ENCODE assay signal across 14 cellular contexts in the genomic region with DNA sequence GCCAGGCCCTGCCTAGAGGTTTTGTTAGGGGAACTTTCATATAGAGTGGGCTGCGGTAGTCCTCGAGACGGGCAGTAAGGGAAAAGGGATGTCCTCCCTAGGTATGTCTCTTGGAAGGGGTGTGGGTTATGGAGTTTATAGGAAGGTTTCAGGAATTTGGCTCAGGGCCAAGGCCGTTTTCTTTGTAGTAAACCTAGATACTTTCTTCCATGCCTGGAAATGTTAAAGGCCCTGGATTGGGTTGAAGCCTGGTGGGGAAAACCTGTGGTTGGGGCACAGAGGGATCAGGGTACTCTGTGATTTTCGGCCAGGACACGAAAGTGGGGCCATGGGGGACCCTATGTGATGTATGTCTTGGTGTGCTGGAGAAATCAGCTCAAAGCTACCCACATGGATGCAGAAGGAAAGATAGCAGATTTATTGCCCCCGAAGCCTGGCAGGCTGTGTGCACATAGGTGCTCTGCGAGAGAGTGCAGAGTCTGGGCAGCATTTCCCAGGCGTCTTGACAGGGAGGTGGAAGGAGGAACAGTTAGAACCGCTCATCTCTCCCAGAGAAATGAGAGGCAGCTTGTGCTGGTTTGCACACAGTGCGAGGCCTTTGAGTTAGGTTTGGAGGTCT. TPM values are rescaled to one million over a fixed set of nuclear protein-coding genes. Genes with fewer than 3 reads are reported as not detected.
DNase-seq lines count a peak whose midpoint lies in the region; ATAC-seq, FAIRE-seq and TF ChIP-seq lines count a peak whose summit lies in the region.
"Had no signal": no experiment of that assay in that cellular context is flagged by ENCODE, and none has a peak within 500 bp of the region (broad histone marks: within the 10 kb centered on the region; RNA-seq: fewer than 3 reads in every experiment).

No MANE protein-coding gene starts in this region.

- ATAC-seq in activated T-cell treated with anti-CD3 and anti-CD28 coated beads, Interleukin-2, amount 50 U/mL, for 72 hours (replicated peaks in 1 of 2), result no peak
- ATAC-seq: stimulated activated naive CD8-positive, alpha-beta T cell treated with anti-CD3 and anti-CD28 coated beads, Interleukin-15, Interleukin-2, amounts not matched to agents 100 U/mL and 50 U/mL, for 24 hours had no signal

- no peaks in the 10 kb centered on the region for H3K9me3 Mint-ChIP-seq in activated T-cell treated with anti-CD3 and anti-CD28 coated beads, Interleukin-2, amount 50 U/mL, for 72 hours

- WGBS in small intestine, 3 donors, result 70 to 84% (median 83%) methylated on average over 11 of the region's 11 CpGs

- H3K79me2 ChIP-seq in osteoblast (ENCODE audit: insufficient read depth, low read length), result peaks cover 88% of the 10 kb centered on the region

- H3K4me2 ChIP-seq in osteoblast (ENCODE audit: insufficient read depth, low read length), result no peak overlapping the region

- TF ChIP-seq CTCF in LNCaP clone FGC (IDR thresholded peaks at IDR 0.05; ENCODE audit: control insufficient read depth, extremely low read depth, insufficient read depth), result no peak
- no peak for TF ChIP-seq CTCF in bronchial epithelial cell (IDR thresholded peaks at IDR 0.05; ENCODE audit: insufficient read depth, low read length, severe bottlenecking)
- TF ChIP-seq CTCF in osteoblast (IDR thresholded peaks at IDR 0.05; ENCODE audit: extremely low read depth, low read depth, low read length), result no peak

- H3K27me3 Mint-ChIP-seq in activated T-cell treated with anti-CD3 and anti-CD28 coated beads, Interleukin-2, amount 50 U/mL, for 72 hours (ENCODE audit: low read depth), result no peaks in the 10 kb centered on the region

- H3K27me3 ChIP-seq in bronchial epithelial cell (ENCODE audit: control insufficient read depth, insufficient read depth, low read length) (no peaks in the 10 kb centered on the region), osteoblast (ENCODE audit: insufficient read depth, low read length) (no peaks in the 10 kb centered on the region), small intestine (ENCODE audit: control insufficient read depth in 2 of 2, insufficient read depth in 2 of 2, low read length in 2 of 2) (no peaks in the 10 kb centered on the region)

- H3K36me3 Mint-ChIP-seq in activated T-cell treated with anti-CD3 and anti-CD28 coated beads, Interleukin-2, amount 50 U/mL, for 72 hours (ENCODE audit: insufficient read depth in 2 of 2), result peaks cover 0 to 1% of the 10 kb centered on the region in 2 donors

- H3K9me3 ChIP-seq in osteoblast (ENCODE audit: low read depth, low read length), result no peaks in the 10 kb centered on the region
- no peaks in the 10 kb centered on the region for H3K9me3 ChIP-seq in small intestine (ENCODE audit: control insufficient read depth, low read depth)
- H3K9me3 ChIP-seq: HAP-1 had no signal

- H3K4me1 ChIP-seq in osteoblast (ENCODE audit: insufficient read depth, low read length) (peaks cover 13% of the 10 kb centered on the region), small intestine (ENCODE audit: control insufficient read depth in 2 of 2, insufficient read depth in 1 of 2, low read depth in 1 of 2, low read length in 1 of 2) (peaks cover 2 to 5% of the 10 kb centered on the region in 2 donors)
- H3K4me1 ChIP-seq: HAP-1 had no signal

- H3K36me3 ChIP-seq in bronchial epithelial cell (ENCODE audit: control insufficient read depth, insufficient read depth, low read length) (peaks cover 11% of the 10 kb centered on the region), osteoblast (ENCODE audit: insufficient read depth, low read length) (peaks cover 12% of the 10 kb centered on the region), small intestine (ENCODE audit: control insufficient read depth in 2 of 2, insufficient read depth in 2 of 2, low read length in 2 of 2) (no peaks in the 10 kb centered on the region)

- H4K20me1 ChIP-seq in osteoblast (ENCODE audit: insufficient read depth, low read length), result peaks cover 48% of the 10 kb centered on the region

- H2AFZ ChIP-seq in osteoblast (ENCODE audit: low read length), result no peak overlapping the region

- H3K4me3 Mint-ChIP-seq in activated T-cell treated with anti-CD3 and anti-CD28 coated beads, Interleukin-2, amount 50 U/mL, for 72 hours, result peak overlapping the region; percentile 36 to 98

- no peak for DNase-seq in activated T-cell treated with anti-CD3 and anti-CD28 coated beads, Interleukin-2, amount 50 U/mL, for 72 hours
- DNase-seq in activated T-cell treated with anti-CD3 and anti-CD28 coated beads, Interleukin-2, amount 50 U/mL, for 48 hours, result no peak
- DNase-seq in LNCaP clone FGC (ENCODE audit: low read depth), result no peak
- no peak for DNase-seq in bronchial epithelial cell (ENCODE audit: low read depth)
- peak; percentile 27 for DNase-seq in osteoblast (ENCODE audit: insufficient read length, low spot score, missing footprints)
- DNase-seq in OCI-M1 (lab: John Stamatoyannopoulos, UW), result no peak
- no peak for DNase-seq in small intestine
- no peak for DNase-seq in GM19240 (ENCODE audit: insufficient read length, low spot score)
- DNase-seq: activated CD4-positive, alpha-beta T cell treated with anti-CD3 and anti-CD28 coated beads for 4 hours; NCI-H1092; NCI-H526 treated with DMSO at 0.1 percent for 48 hours; stimulated activated CD4-positive, alpha-beta T cell treated with anti-CD3 and anti-CD28 coated beads, Interleukin-4, amount 100 ng/mL, for 4 hours; stimulated activated naive CD8-positive, alpha-beta T cell treated with anti-CD3 and anti-CD28 coated beads, Interleukin-15, Interleukin-2, amounts not matched to agents 100 U/mL and 50 U/mL, for 24 hours had no signal

- H3K4me3 ChIP-seq in LNCaP clone FGC (ENCODE audit: low read depth, low read length) (peak overlapping the region; percentile 94; the same call in 1 of the 2 replicates), bronchial epithelial cell (ENCODE audit: low read depth, low read length) (no peak overlapping the region), osteoblast (ENCODE audit: insufficient read depth, low read length) (no peak overlapping the region), small intestine (ENCODE audit: low read depth in 1 of 2, low read length in 2 of 2) (no peak overlapping the region)

- peaks cover 66% of the 10 kb centered on the region for H3K4me1 Mint-ChIP-seq in activated T-cell treated with anti-CD3 and anti-CD28 coated beads, Interleukin-2, amount 50 U/mL, for 72 hours (ENCODE audit: low read depth)

- H3K27ac ChIP-seq in osteoblast (ENCODE audit: low read depth, low read length) (no peak overlapping the region), small intestine (ENCODE audit: low read depth in 1 of 2, low read length in 1 of 2) (no peak overlapping the region)

- peak overlapping the region; percentile 99 for H3K27ac Mint-ChIP-seq in activated T-cell treated with anti-CD3 and anti-CD28 coated beads, Interleukin-2, amount 50 U/mL, for 72 hours

- peak; percentile 73 for FAIRE-seq in bronchial epithelial cell (lab: Jason Lieb, UNC)
- no peak for FAIRE-seq in small intestine (lab: Jason Lieb, UNC)

RNA-seq across cellular contexts. Expression of a gene that starts 1.7 kb away (rescaled TPM):
- total RNA-seq in activated T-cell treated with anti-CD3 and anti-CD28 coated beads, Interleukin-2, amount 50 U/mL, for 72 hours, result 10 to 100 TPM; 34.0 to 35.3 TPM
- 55.0 and 59.0 TPM in 2 replicates for total RNA-seq in bronchial epithelial cell
- 47.7 and 51.4 TPM in 2 replicates for total RNA-seq in osteoblast
- polyA plus RNA-seq in small intestine, result 10 to 100 TPM in 2 of 3 donors, 1 to 10 TPM in 1; 9.8 to 16.6 (median 14.3) TPM

RNA-seq across cellular contexts. Expression of a gene that starts 1.8 kb away (rescaled TPM):
- total RNA-seq in activated T-cell treated with anti-CD3 and anti-CD28 coated beads, Interleukin-2, amount 50 U/mL, for 72 hours, result 10 to 100 TPM in 1 of 2 donors, 1 to 10 TPM in 1; 8.7 to 11.1 TPM
- total RNA-seq in bronchial epithelial cell (20.9 and 27.9 TPM in 2 replicates), osteoblast (27.5 and 30.4 TPM in 2 replicates)
- 10 to 100 TPM in 1 of 3 donors, 1 to 10 TPM in 2; 8.4 to 12.6 (median 9.6) TPM for polyA plus RNA-seq in small intestine
